ENCODE assay signal across 8 cellular contexts in the genomic region with DNA sequence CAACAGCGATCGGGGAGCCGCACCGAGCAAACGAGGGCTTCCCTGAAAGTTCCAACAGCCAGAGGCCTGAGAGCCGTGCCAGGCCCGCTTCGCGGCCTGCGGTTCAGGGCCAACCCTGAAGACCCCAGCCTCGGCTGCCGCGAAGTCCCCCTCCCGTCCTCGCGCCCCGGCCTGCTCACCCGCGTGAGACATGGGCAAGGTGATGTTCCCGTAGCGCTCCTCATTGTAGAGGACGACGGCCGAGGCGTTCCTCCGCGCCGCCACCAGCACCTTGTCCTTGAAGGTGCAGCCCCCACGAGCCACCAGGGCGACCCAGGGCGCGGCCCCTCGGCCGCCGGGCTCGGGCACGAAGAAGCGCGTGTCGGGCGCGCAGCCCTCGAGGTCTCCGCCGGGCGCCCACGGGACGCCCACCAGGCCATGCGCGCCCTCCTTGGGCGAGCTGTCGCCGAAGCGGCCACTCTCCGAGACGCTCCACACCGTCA.
DNase-seq lines count a peak whose midpoint lies in the region; ATAC-seq and TF ChIP-seq lines count a peak whose summit lies in the region.

No MANE protein-coding gene starts in this region.

- no peak for TF ChIP-seq CTCF in brain microvascular endothelial cell (IDR thresholded peaks at IDR 0.05; ENCODE audit: low read depth, low read length, missing control alignments)

- H3K27ac ChIP-seq in brain microvascular endothelial cell (peak overlapping the region; percentile 69), layer of hippocampus (ENCODE audit: low read depth, low read length) (peak overlapping the region; percentile 86)

- peak overlapping the region; percentile 73 for H3K4me3 ChIP-seq in brain microvascular endothelial cell (ENCODE audit: low read depth, low read length)

- in situ Hi-C loops in brain microvascular endothelial cell (cut with HindIII; ENCODE audit: low pct_ligation_motif_present, low sequenced_read_pairs), result no loop called here

- DNase-seq in RKO (ENCODE audit: low spot score) (peak; percentile 25), brain microvascular endothelial cell (no peak), middle frontal gyrus (ENCODE audit: extremely low spot score, low spot score) (no peak)
- DNase-seq in stimulated activated naive CD8-positive, alpha-beta T cell treated with anti-CD3 and anti-CD28 coated beads, Interleukin-15, Interleukin-2, amounts not matched to agents 100 U/mL and 50 U/mL, for 24 hours, result peak; percentile 47

- ATAC-seq in GM18519 (IDR thresholded peaks at IDR 0.05; ENCODE audit: low FRiP score, unreplicated experiment) (peak; percentile 3), HG02759 (IDR thresholded peaks at IDR 0.05; ENCODE audit: unreplicated experiment) (peak; percentile 18), HG02970 (IDR thresholded peaks at IDR 0.05; ENCODE audit: low FRiP score, unreplicated experiment) (no peak)
- ATAC-seq in stimulated activated naive CD8-positive, alpha-beta T cell treated with anti-CD3 and anti-CD28 coated beads, Interleukin-15, Interleukin-2, amounts not matched to agents 100 U/mL and 50 U/mL, for 24 hours, result no peak

- H3K27me3 ChIP-seq in brain microvascular endothelial cell (replicated peaks), result no peaks in the 10 kb centered on the region
- H3K27me3 ChIP-seq in layer of hippocampus (ENCODE audit: control insufficient read depth, insufficient read depth, low read length), result no peaks in the 10 kb centered on the region

- no peaks in the 10 kb centered on the region for H3K36me3 ChIP-seq in brain microvascular endothelial cell (replicated peaks)

Comparison
In these comparisons a context has a peak if more than half of its experiments do, and no peak if none do; other contexts are left out.
1. ATAC-seq: peak in GM18519 (single experiment) and HG02759 (single experiment); none in stimulated activated naive CD8-positive, alpha-beta T cell treated with anti-CD3 and anti-CD28 coated beads, Interleukin-15, Interleukin-2, amounts not matched to agents 100 U/mL and 50 U/mL, for 24 hours (single experiment) and HG02970 (single experiment).
2. DNase-seq: peak in RKO (single experiment) and stimulated activated naive CD8-positive, alpha-beta T cell treated with anti-CD3 and anti-CD28 coated beads, Interleukin-15, Interleukin-2, amounts not matched to agents 100 U/mL and 50 U/mL, for 24 hours (single experiment); none in brain microvascular endothelial cell (single experiment) and middle frontal gyrus (single experiment).